23 cellular contexts compared by ENCODE assay signal in genomic region chr1:231774719-231775322, GRCh38.
DNase-seq lines count a peak whose midpoint lies in the region; ATAC-seq, FAIRE-seq and TF ChIP-seq lines count a peak whose summit lies in the region.
"Had no signal": no experiment of that assay in that cellular context is flagged by ENCODE, and none has a peak within 500 bp of the region (broad histone marks: within the 10 kb centered on the region; RNA-seq: fewer than 3 reads in every experiment).

No MANE protein-coding gene starts in this region.

- no peaks in the 10 kb centered on the region for H3K9me3 ChIP-seq in naive thymus-derived CD4-positive, alpha-beta T cell (ENCODE audit: control insufficient read depth in 2 of 3, low read length in 3 of 3)
- H3K9me3 ChIP-seq in small intestine (ENCODE audit: control insufficient read depth, low read depth), result no peaks in the 10 kb centered on the region
- H3K9me3 ChIP-seq: BLaER1 treated with 17β-estradiol and CSF1 and Interleukin-3, amounts not matched to agents 10 nM and 100 nM; body of pancreas; right atrium auricular region; tibial artery had no signal

- H3K4me1 ChIP-seq in naive thymus-derived CD4-positive, alpha-beta T cell (ENCODE audit: control insufficient read depth in 2 of 2, insufficient read depth in 2 of 2, low read length in 2 of 2), result no peaks in the 10 kb centered on the region
- H3K4me1 ChIP-seq in small intestine (ENCODE audit: control insufficient read depth in 2 of 2, insufficient read depth in 1 of 2, low read depth in 1 of 2, low read length in 1 of 2), result no peaks in the 10 kb centered on the region
- H3K4me1 ChIP-seq: body of pancreas had no signal

- H3K36me3 Mint-ChIP-seq in naive thymus-derived CD4-positive, alpha-beta T cell, result peaks cover 2 to 85% (median 59%) of the 10 kb centered on the region in 5 donors

- peak; percentile 56 for ATAC-seq in naive thymus-derived CD4-positive, alpha-beta T cell
- ATAC-seq: body of pancreas; stimulated activated naive CD8-positive, alpha-beta T cell treated with anti-CD3 and anti-CD28 coated beads, Interleukin-15, amount 100 ng/mL, for 72 hours had no signal

- H3K27ac ChIP-seq in naive thymus-derived CD4-positive, alpha-beta T cell (ENCODE audit: low read depth, low read length), result no peak overlapping the region
- no peak overlapping the region for H3K27ac ChIP-seq in small intestine (ENCODE audit: low read depth in 1 of 2, low read length in 1 of 2)
- H3K27ac ChIP-seq in RWPE1, result no peak overlapping the region
- H3K27ac ChIP-seq: body of pancreas, right atrium auricular region, tibial artery, VCaP had no signal

- H3K4me3 ChIP-seq in cardiac fibroblast (replicated peaks in 1 of 2; ENCODE audit: low read depth in 2 of 2, low read length in 2 of 2) (no peak overlapping the region), small intestine (ENCODE audit: low read depth in 1 of 2, low read length in 2 of 2) (no peak overlapping the region)
- H3K4me3 ChIP-seq in naive thymus-derived CD4-positive, alpha-beta T cell (ENCODE audit: low read length), result no peak overlapping the region
- H3K4me3 ChIP-seq: BLaER1 treated with 17β-estradiol and CSF1 and Interleukin-3, amounts not matched to agents 10 nM and 100 nM; body of pancreas; right atrium auricular region; tibial artery had no signal

- POLR2A ChIA-PET in naive thymus-derived CD4-positive, alpha-beta T cell (lab: Charles Lee), result no interaction called here
- POLR2A ChIA-PET in RWPE1 (lab: Yijun Ruan, JAX; ENCODE audit: low non-redundant PET), result no interaction called here

- DNase-seq in CD1c-positive myeloid dendritic cell (ENCODE audit: extremely low spot score) (peak; percentile 27), NOMO-1 treated with dmso at 0.1 percent for 144 hours (lab: John Stamatoyannopoulos, UW; ENCODE audit: unreplicated experiment) (peak; percentile 54), cardiac fibroblast (ENCODE audit: low read depth in 2 of 2) (peak; percentile 19 to 40), small intestine (no peak), RWPE1 (ENCODE audit: low spot score) (no peak)
- DNase-seq in naive thymus-derived CD4-positive, alpha-beta T cell, result no peak
- no peak for DNase-seq in activated CD4-positive, alpha-beta T cell treated with anti-CD3 and anti-CD28 coated beads, Interleukin-2, amount 50 U/mL, for 1 hour
- no peak for DNase-seq in activated T-cell treated with anti-CD3 and anti-CD28 coated beads, Interleukin-2, amount 50 U/mL, for 48 hours
- DNase-seq: activated CD4-positive, alpha-beta T cell treated with anti-CD3 and anti-CD28 coated beads, Interleukin-2, amount 10 ng/mL, durations not matched to agents 7 days and 5 days; activated naive CD8-positive, alpha-beta T cell treated with anti-CD3 and anti-CD28 coated beads, Interleukin-2, amount 10 ng/mL, durations not matched to agents 7 days and 5 days; body of pancreas; kidney; MM.1S; NCI-H1694; NCI-H2171 treated with DMSO at 0.1 percent for 48 hours; NCI-H526 treated with DMSO at 0.1 percent for 48 hours; stimulated activated CD4-positive, alpha-beta T cell treated with anti-CD3 and anti-CD28 coated beads, Interleukin-12 subunit alpha, Interleukin-12 subunit beta, amount 100 ng/mL, for 4 hours; stimulated activated naive CD8-positive, alpha-beta T cell treated with anti-CD3 and anti-CD28 coated beads, Interleukin-15, amount 100 ng/mL, for 72 hours; tibial artery had no signal

- intact Hi-C loops in naive thymus-derived CD4-positive, alpha-beta T cell (cut with micrococcal nuclease), result no loop called here

- no peak for FAIRE-seq in small intestine (lab: Jason Lieb, UNC)
- FAIRE-seq: colon, kidney had no signal

- H3K4me3 Mint-ChIP-seq in naive thymus-derived CD4-positive, alpha-beta T cell, result no peak overlapping the region
- H3K4me3 Mint-ChIP-seq: activated CD4-positive, alpha-beta T cell treated with anti-CD3 and anti-CD28 coated beads, Interleukin-2, amount 10 ng/mL, durations not matched to agents 7 days and 5 days; activated naive CD8-positive, alpha-beta T cell treated with anti-CD3 and anti-CD28 coated beads, Interleukin-2, amount 10 ng/mL, durations not matched to agents 7 days and 5 days; stimulated activated naive CD8-positive, alpha-beta T cell treated with anti-CD3 and anti-CD28 coated beads, Interleukin-15, amount 100 ng/mL, for 72 hours had no signal

- H3K27me3 Mint-ChIP-seq in naive thymus-derived CD4-positive, alpha-beta T cell, result no peaks in the 10 kb centered on the region
- H3K27me3 Mint-ChIP-seq: activated CD4-positive, alpha-beta T cell treated with anti-CD3 and anti-CD28 coated beads, Interleukin-2, amount 10 ng/mL, durations not matched to agents 7 days and 5 days; activated naive CD8-positive, alpha-beta T cell treated with anti-CD3 and anti-CD28 coated beads, Interleukin-2, amount 10 ng/mL, durations not matched to agents 7 days and 5 days; stimulated activated naive CD8-positive, alpha-beta T cell treated with anti-CD3 and anti-CD28 coated beads, Interleukin-15, amount 100 ng/mL, for 72 hours had no signal

- H3K27me3 ChIP-seq in naive thymus-derived CD4-positive, alpha-beta T cell (ENCODE audit: control insufficient read depth in 2 of 2, insufficient read depth in 2 of 2, low read length in 2 of 2), result no peaks in the 10 kb centered on the region
- no peaks in the 10 kb centered on the region for H3K27me3 ChIP-seq in small intestine (ENCODE audit: control insufficient read depth in 2 of 2, insufficient read depth in 2 of 2, low read length in 2 of 2)
- H3K27me3 ChIP-seq: BLaER1 treated with 17β-estradiol and CSF1 and Interleukin-3, amounts not matched to agents 10 nM and 100 nM; body of pancreas; right atrium auricular region; tibial artery had no signal

- peaks cover 0 to 8% (median 0%) of the 10 kb centered on the region in 7 donors for H3K4me1 Mint-ChIP-seq in naive thymus-derived CD4-positive, alpha-beta T cell
- H3K4me1 Mint-ChIP-seq: activated CD4-positive, alpha-beta T cell treated with anti-CD3 and anti-CD28 coated beads, Interleukin-2, amount 10 ng/mL, durations not matched to agents 7 days and 5 days; activated naive CD8-positive, alpha-beta T cell treated with anti-CD3 and anti-CD28 coated beads, Interleukin-2, amount 10 ng/mL, durations not matched to agents 7 days and 5 days; stimulated activated naive CD8-positive, alpha-beta T cell treated with anti-CD3 and anti-CD28 coated beads, Interleukin-15, amount 100 ng/mL, for 72 hours had no signal

- H3K36me3 ChIP-seq in naive thymus-derived CD4-positive, alpha-beta T cell (ENCODE audit: control insufficient read depth in 2 of 3, insufficient read depth in 3 of 3, low read length in 3 of 3), result peaks cover 0 to 36% (median 0%) of the 10 kb centered on the region in 3 experiments
- H3K36me3 ChIP-seq in small intestine (ENCODE audit: control insufficient read depth in 2 of 2, insufficient read depth in 2 of 2, low read length in 2 of 2), result no peaks in the 10 kb centered on the region
- H3K36me3 ChIP-seq: right atrium auricular region had no signal

- TF ChIP-seq CTCF in cardiac fibroblast (IDR thresholded peaks at IDR 0.05; ENCODE audit: low read depth, low read length) (no peak), RWPE1 (conservative IDR thresholded peaks at IDR 0.05; ENCODE audit: low read depth) (no peak)

- H3K9me3 Mint-ChIP-seq in naive thymus-derived CD4-positive, alpha-beta T cell, result no peaks in the 10 kb centered on the region
- H3K9me3 Mint-ChIP-seq: activated CD4-positive, alpha-beta T cell treated with anti-CD3 and anti-CD28 coated beads, Interleukin-2, amount 10 ng/mL, durations not matched to agents 7 days and 5 days; activated naive CD8-positive, alpha-beta T cell treated with anti-CD3 and anti-CD28 coated beads, Interleukin-2, amount 10 ng/mL, durations not matched to agents 7 days and 5 days; stimulated activated naive CD8-positive, alpha-beta T cell treated with anti-CD3 and anti-CD28 coated beads, Interleukin-15, amount 100 ng/mL, for 72 hours had no signal

- CTCF ChIA-PET in naive thymus-derived CD4-positive, alpha-beta T cell (lab: Charles Lee), result interaction anchor here (1.2 kb wide), 1 partner anchor 18 kb away, joined by 3 read pairs; no protein-coding TSS in a partner anchor
- CTCF ChIA-PET in RWPE1 (lab: Yijun Ruan, JAX), result interaction anchor here (0.9 kb wide), 1 partner anchor 594 kb away, joined by 3 read pairs; no protein-coding TSS in a partner anchor

- WGBS in small intestine, 3 donors, result 83 to 88% (median 86%) methylated on average over 3 of the region's 3 CpGs

- H3K27ac Mint-ChIP-seq in naive thymus-derived CD4-positive, alpha-beta T cell, result no peak overlapping the region
- H3K27ac Mint-ChIP-seq: activated CD4-positive, alpha-beta T cell treated with anti-CD3 and anti-CD28 coated beads, Interleukin-2, amount 10 ng/mL, durations not matched to agents 7 days and 5 days; activated naive CD8-positive, alpha-beta T cell treated with anti-CD3 and anti-CD28 coated beads, Interleukin-2, amount 10 ng/mL, durations not matched to agents 7 days and 5 days; stimulated activated naive CD8-positive, alpha-beta T cell treated with anti-CD3 and anti-CD28 coated beads, Interleukin-15, amount 100 ng/mL, for 72 hours had no signal

Comparison
In these comparisons a context has a peak if more than half of its experiments do, and no peak if none do; other contexts are left out.
1. DNase-seq: peak in CD1c-positive myeloid dendritic cell (single experiment), NOMO-1 treated with dmso at 0.1 percent for 144 hours (single experiment) and cardiac fibroblast (2 of 2); none in naive thymus-derived CD4-positive, alpha-beta T cell (0 of 9), activated CD4-positive, alpha-beta T cell treated with anti-CD3 and anti-CD28 coated beads, Interleukin-2, amount 50 U/mL, for 1 hour (single experiment), small intestine (single experiment), RWPE1 (single experiment) and activated T-cell treated with anti-CD3 and anti-CD28 coated beads, Interleukin-2, amount 50 U/mL, for 48 hours (0 of 2).